In the genomic region with DNA sequence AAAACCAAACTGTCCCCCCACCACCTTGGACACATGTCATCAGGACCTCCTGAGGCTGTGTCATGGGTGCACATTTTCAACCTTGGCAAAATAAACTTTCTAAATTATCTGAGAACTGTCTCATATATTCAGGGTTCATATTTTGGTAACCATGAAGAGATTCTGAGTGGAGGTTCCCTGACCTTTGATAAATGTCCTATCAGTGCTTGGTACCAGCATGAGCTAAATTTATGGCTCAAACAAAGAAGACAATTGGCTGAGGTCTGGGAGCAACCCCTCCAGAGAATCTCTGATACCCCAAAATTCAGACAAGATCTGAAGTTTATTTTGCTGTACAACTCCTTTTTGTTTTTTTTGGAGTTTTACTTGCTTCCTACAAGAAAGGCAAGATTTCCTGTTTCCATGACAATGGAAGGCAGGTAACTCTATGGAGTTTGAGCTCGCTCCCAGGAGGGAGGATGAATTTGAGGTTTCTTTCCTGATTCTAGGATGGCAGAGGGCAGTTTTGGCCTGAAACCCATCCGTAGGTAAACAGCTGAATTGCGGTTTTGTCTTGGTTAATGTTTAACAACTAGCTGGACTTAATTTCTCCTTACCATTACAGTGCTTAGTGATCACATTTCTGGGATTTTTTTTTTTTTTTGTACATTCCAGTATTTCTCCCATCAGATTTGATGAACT, we compare ENCODE assay signal across 12 cellular contexts. TPM values are rescaled to one million over a fixed set of nuclear protein-coding genes. Genes with fewer than 3 reads are reported as not detected.
DNase-seq lines count a peak whose midpoint lies in the region; ATAC-seq and TF ChIP-seq lines count a peak whose summit lies in the region.
"Had no signal": no experiment of that assay in that cellular context is flagged by ENCODE, and none has a peak within 500 bp of the region (broad histone marks: within the 10 kb centered on the region; RNA-seq: fewer than 3 reads in every experiment).

No MANE protein-coding gene starts in this region.

- H3K4me1 Mint-ChIP-seq in glutamatergic neuron (ENCODE audit: low read depth, unreplicated experiment) = no peaks in the 10 kb centered on the region

- H3K27me3 Mint-ChIP-seq in glutamatergic neuron (ENCODE audit: unreplicated experiment) = no peaks in the 10 kb centered on the region

- intact Hi-C loops in left colon (cut with DNase I, micrococcal nuclease) = no loop called here

- no peak for TF ChIP-seq CTCF in glutamatergic neuron (IDR thresholded peaks at IDR 0.05; ENCODE audit: partially characterized antibody, unreplicated experiment)

- ATAC-seq in GM18520 (IDR thresholded peaks at IDR 0.05; ENCODE audit: unreplicated experiment) (peak; percentile 12), GM21737 (IDR thresholded peaks at IDR 0.05; ENCODE audit: unreplicated experiment) (peak; percentile 20), HG03460 (IDR thresholded peaks at IDR 0.05; ENCODE audit: unreplicated experiment) (peak; percentile 19), left colon (peak; percentile 83)
- ATAC-seq: CD8-positive, alpha-beta T cell; sciatic nerve; T-cell had no signal

- H3K36me3 Mint-ChIP-seq in glutamatergic neuron (ENCODE audit: unreplicated experiment) = no peaks in the 10 kb centered on the region
- H3K36me3 Mint-ChIP-seq: CD8-positive, alpha-beta T cell; T-cell had no signal

- DNase-seq in left colon (no peak), cerebellum (ENCODE audit: low spot score) (no peak), NCI-H446 treated with DMSO at 0.1 percent for 48 hours (lab: John Stamatoyannopoulos, UW) (no peak), glutamatergic neuron (no peak)
- DNase-seq in stimulated activated CD4-positive, alpha-beta T cell treated with anti-CD3 and anti-CD28 coated beads, Interleukin-4, amount 100 ng/mL, for 24 hours = no peak
- DNase-seq: CD8-positive, alpha-beta T cell; NCI-H446; T-cell had no signal

- H3K9me3 Mint-ChIP-seq in glutamatergic neuron (ENCODE audit: unreplicated experiment) = no peaks in the 10 kb centered on the region
- H3K9me3 Mint-ChIP-seq: CD8-positive, alpha-beta T cell; T-cell had no signal

- H3K4me3 Mint-ChIP-seq in glutamatergic neuron (ENCODE audit: unreplicated experiment) = no peak overlapping the region
- H3K4me3 Mint-ChIP-seq: CD8-positive, alpha-beta T cell; T-cell had no signal

- no peak overlapping the region for H3K27ac Mint-ChIP-seq in glutamatergic neuron (ENCODE audit: unreplicated experiment)
- H3K27ac Mint-ChIP-seq: CD8-positive, alpha-beta T cell; T-cell had no signal

RNA-seq across cellular contexts. Expression of a gene that starts 14.5 kb away (rescaled TPM):
- total RNA-seq in left colon (10 to 100 TPM; 42.9 to 85.7 TPM), cerebellum (not detected), glutamatergic neuron (ENCODE audit: unreplicated experiment) (not detected)
- total RNA-seq: CD8-positive, alpha-beta T cell; sciatic nerve had no signal

Comparison
In these comparisons a context has a peak if more than half of its experiments do, and no peak if none do; other contexts are left out.
1. ATAC-seq: peak in every context shown above with its lines; median percentile 83 in left colon; 20 in GM21737; 19 in HG03460; 12 in GM18520.
2. RNA of a gene that starts 14.5 kb away (total RNA-seq): 42.9 to 85.7 TPM in left colon; not detected in cerebellum (single experiment) and not detected in glutamatergic neuron (single experiment); every median in the first group is over 10 times any median in the second.